8 cellular contexts compared by ENCODE assay signal in the genomic region with DNA sequence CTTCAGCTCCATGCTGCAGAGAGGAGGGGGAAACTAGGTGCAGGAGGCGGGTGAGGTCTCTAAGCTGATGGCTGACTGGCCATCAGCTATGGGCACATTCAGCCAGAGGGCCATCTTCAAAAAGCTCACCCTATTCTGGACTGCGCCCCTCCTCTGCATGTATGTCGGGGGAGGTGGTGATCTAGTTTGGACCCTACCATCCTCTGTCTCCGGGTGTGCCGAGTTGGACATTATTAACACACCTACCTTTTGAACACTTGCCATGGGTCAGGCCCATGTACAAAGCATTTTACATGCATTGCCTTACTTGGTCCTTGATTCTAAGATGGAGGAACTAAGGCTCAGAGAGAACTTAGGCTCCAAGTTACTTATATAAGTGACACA. TPM values are rescaled to one million over a fixed set of nuclear protein-coding genes. Genes with fewer than 3 reads are reported as not detected.
DNase-seq lines count a peak whose midpoint lies in the region; ATAC-seq and TF ChIP-seq lines count a peak whose summit lies in the region.

No MANE protein-coding gene starts in this region.

- H3K27ac ChIP-seq in SK-N-SH (ENCODE audit: low read depth in 2 of 2, low read length in 1 of 2) (peak overlapping the region; percentile 52 to 81; a peak in 3 of 4 replicates), suprapubic skin (peak overlapping the region; percentile 94)

- H3K9me2 ChIP-seq in SK-N-SH, result no peaks in the 10 kb centered on the region

- TF ChIP-seq CTCF in SK-N-SH (IDR thresholded peaks at IDR 0.05) (no peak), suprapubic skin (IDR thresholded peaks at IDR 0.05) (no peak)

- H3K27ac Mint-ChIP-seq in activated naive CD8-positive, alpha-beta T cell, result peak overlapping the region; percentile 94
- peak overlapping the region; percentile 79 to 97 (median 94) for H3K27ac Mint-ChIP-seq in immature natural killer cell

- peak overlapping the region; percentile 93 for H3K4me3 Mint-ChIP-seq in activated naive CD8-positive, alpha-beta T cell
- H3K4me3 Mint-ChIP-seq in immature natural killer cell, result peak overlapping the region; percentile 62 to 93 (median 91)

- H3K36me3 ChIP-seq in SK-N-SH (replicated peaks in 1 of 2; ENCODE audit: control insufficient read depth in 1 of 2, insufficient read depth in 2 of 2, low read length in 1 of 2), result peaks cover 33 to 41% of the 10 kb centered on the region in 2 experiments
- H3K36me3 ChIP-seq in suprapubic skin, result peaks cover 27% of the 10 kb centered on the region

- POLR2A ChIA-PET in SK-N-SH (lab: Yijun Ruan, JAX), result interaction anchor here (1.1 to 1.4 kb wide), 2 partner anchors 10 to 79 kb away, joined by 3 to 4 read pairs; a partner anchor contains a TSS

- peaks cover 12% of the 10 kb centered on the region for H4K20me1 ChIP-seq in SK-N-SH (ENCODE audit: insufficient read depth)

- 90% methylated on average over 5 of the region's 5 CpGs for WGBS in SK-N-SH (ENCODE audit: low lambda C conversion rate)
- WGBS in suprapubic skin, result 84% methylated on average over 5 of the region's 5 CpGs

- H3K4me2 ChIP-seq in SK-N-SH, result peak overlapping the region; percentile 99

- CTCF ChIA-PET in SK-N-SH (lab: Yijun Ruan, JAX), result interaction anchor here (0.7 to 16.5 kb wide), 6 partner anchors 10 to 237 kb away, joined by 3 to 578 read pairs (median 18); no protein-coding TSS in a partner anchor

- H3K4me3 ChIP-seq in SK-N-SH (ENCODE audit: low read depth in 2 of 2, low read length in 1 of 2) (peak overlapping the region; percentile 89), suprapubic skin (peak overlapping the region; percentile 88)

- no peak for TF ChIP-seq POLR2A in suprapubic skin (IDR thresholded peaks at IDR 0.05)

- peaks cover 3% of the 10 kb centered on the region for H3K36me3 Mint-ChIP-seq in activated naive CD8-positive, alpha-beta T cell
- peaks cover 0 to 12% (median 11%) of the 10 kb centered on the region in 3 donors for H3K36me3 Mint-ChIP-seq in immature natural killer cell

- H3K9ac ChIP-seq in SK-N-SH, result peak overlapping the region; percentile 97

- no peaks in the 10 kb centered on the region for H3K9me3 Mint-ChIP-seq in activated naive CD8-positive, alpha-beta T cell (ENCODE audit: low read depth)
- H3K9me3 Mint-ChIP-seq in immature natural killer cell, result peaks cover 0 to 2% (median 0%) of the 10 kb centered on the region in 6 donors

- H3K9me3 ChIP-seq in SK-N-SH, result no peaks in the 10 kb centered on the region
- H3K9me3 ChIP-seq in suprapubic skin, result no peaks in the 10 kb centered on the region

- peaks cover 8% of the 10 kb centered on the region for H3F3A ChIP-seq in SK-N-SH (replicated peaks; ENCODE audit: insufficient read depth)

- no peak for TF ChIP-seq EP300 in SK-N-SH (IDR thresholded peaks at IDR 0.05; ENCODE audit: borderline replicate concordance in 1 of 2, low read depth in 1 of 2, low read length in 1 of 2)
- TF ChIP-seq EP300 in suprapubic skin (IDR thresholded peaks at IDR 0.05), result no peak

- no peaks in the 10 kb centered on the region for H3K27me3 Mint-ChIP-seq in activated naive CD8-positive, alpha-beta T cell
- peaks cover 0 to 8% (median 1%) of the 10 kb centered on the region in 3 donors for H3K27me3 Mint-ChIP-seq in immature natural killer cell (ENCODE audit: low read depth in 3 of 3)

- DNase-seq in SK-N-SH (no peak), immature natural killer cell (no peak), suprapubic skin (ENCODE audit: low spot score in 2 of 2) (no peak), GDM1 (lab: John Stamatoyannopoulos, UW) (no peak)

- no peak for ATAC-seq in SK-N-SH treated with all-trans-retinoic acid at 6 μM for 48 hours
- no peak for ATAC-seq in GM21526 (IDR thresholded peaks at IDR 0.05; ENCODE audit: low FRiP score, unreplicated experiment)
- no peak for ATAC-seq in GM19452 (IDR thresholded peaks at IDR 0.05; ENCODE audit: unreplicated experiment)

- no peak for TF ChIP-seq RAD21 in SK-N-SH (IDR thresholded peaks at IDR 0.05; ENCODE audit: low read length)

- H3K4me1 ChIP-seq in SK-N-SH (ENCODE audit: control insufficient read depth in 1 of 2, insufficient read depth in 2 of 2, low read depth in 1 of 2, low read length in 1 of 2) (peaks cover 8 to 26% of the 10 kb centered on the region in 2 experiments), suprapubic skin (peaks cover 47% of the 10 kb centered on the region)

- no peak overlapping the region for H2AFZ ChIP-seq in SK-N-SH (ENCODE audit: low read depth)

- peaks cover 42% of the 10 kb centered on the region for H3K4me1 Mint-ChIP-seq in activated naive CD8-positive, alpha-beta T cell (ENCODE audit: low read depth)
- peaks cover 54 to 55% of the 10 kb centered on the region in 2 donors for H3K4me1 Mint-ChIP-seq in immature natural killer cell

- H3K27me3 ChIP-seq in SK-N-SH (ENCODE audit: insufficient read depth) (no peaks in the 10 kb centered on the region), suprapubic skin (no peaks in the 10 kb centered on the region)

- peaks cover 65% of the 10 kb centered on the region for H3K79me2 ChIP-seq in SK-N-SH (ENCODE audit: insufficient read depth)

TF ChIP-seq in SK-N-SH, 30 proteins besides CTCF, POLR2A, EP300 and RAD21:
- no peak for TF ChIP-seq RXRA (IDR thresholded peaks at IDR 0.05; ENCODE audit: borderline replicate concordance, low read depth)
- TF ChIP-seq YY1 (IDR thresholded peaks at IDR 0.05; ENCODE audit: low read depth), result 0 out of 2 replicates have a peak, but pooled peaks have one; percentile 13
- TF ChIP-seq, protein P1, sequence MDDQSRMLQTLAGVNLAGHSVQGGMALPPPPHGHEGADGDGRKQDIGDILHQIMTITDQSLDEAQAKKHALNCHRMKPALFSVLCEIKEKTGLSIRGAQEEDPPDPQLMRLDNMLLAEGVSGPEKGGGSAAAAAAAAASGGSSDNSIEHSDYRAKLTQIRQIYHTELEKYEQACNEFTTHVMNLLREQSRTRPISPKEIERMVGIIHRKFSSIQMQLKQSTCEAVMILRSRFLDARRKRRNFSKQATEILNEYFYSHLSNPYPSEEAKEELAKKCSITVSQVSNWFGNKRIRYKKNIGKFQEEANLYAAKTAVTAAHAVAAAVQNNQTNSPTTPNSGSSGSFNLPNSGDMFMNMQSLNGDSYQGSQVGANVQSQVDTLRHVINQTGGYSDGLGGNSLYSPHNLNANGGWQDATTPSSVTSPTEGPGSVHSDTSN (IDR thresholded peaks at IDR 0.05), result no peak

TF ChIP-seq in SK-N-SH treated with all-trans-retinoic acid at 6 μM for 48 hours, 23 proteins besides CTCF, POLR2A, EP300 and RAD21 (continues in another document):
- TF ChIP-seq BACH2 (CRISPR knock-in tag; IDR thresholded peaks at IDR 0.05; ENCODE audit: borderline replicate concordance), result no peak
- no peak for TF ChIP-seq ESRRG (CRISPR knock-in tag; IDR thresholded peaks at IDR 0.05)
- TF ChIP-seq, protein P2, sequence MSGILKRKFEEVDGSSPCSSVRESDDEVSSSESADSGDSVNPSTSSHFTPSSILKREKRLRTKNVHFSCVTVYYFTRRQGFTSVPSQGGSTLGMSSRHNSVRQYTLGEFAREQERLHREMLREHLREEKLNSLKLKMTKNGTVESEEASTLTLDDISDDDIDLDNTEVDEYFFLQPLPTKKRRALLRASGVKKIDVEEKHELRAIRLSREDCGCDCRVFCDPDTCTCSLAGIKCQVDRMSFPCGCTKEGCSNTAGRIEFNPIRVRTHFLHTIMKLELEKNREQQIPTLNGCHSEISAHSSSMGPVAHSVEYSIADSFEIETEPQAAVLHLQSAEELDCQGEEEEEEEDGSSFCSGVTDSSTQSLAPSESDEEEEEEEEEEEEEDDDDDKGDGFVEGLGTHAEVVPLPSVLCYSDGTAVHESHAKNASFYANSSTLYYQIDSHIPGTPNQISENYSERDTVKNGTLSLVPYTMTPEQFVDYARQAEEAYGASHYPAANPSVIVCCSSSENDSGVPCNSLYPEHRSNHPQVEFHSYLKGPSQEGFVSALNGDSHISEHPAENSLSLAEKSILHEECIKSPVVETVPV (CRISPR knock-in tag; IDR thresholded peaks at IDR 0.05), result no peak
- no peak for TF ChIP-seq ZFP3 (CRISPR knock-in tag; IDR thresholded peaks at IDR 0.05)

RNA-seq across cellular contexts. Expression of a gene that starts 1.4 kb away (rescaled TPM):
- polyA plus RNA-seq in SK-N-SH (2012; rRNA removed) (77.5 and 95.1 TPM in 2 replicates), immature natural killer cell (10 to 100 TPM; 11.3 to 25.9 (median 12.3) TPM)
- 18.6 and 26.5 TPM in 2 replicates for polyA plus RNA-seq in SK-N-SH (2012; cell fraction: cytosol; rRNA removed)
- polyA plus RNA-seq in SK-N-SH (2012; cell fraction: nucleus; rRNA removed), result 448 and 541 TPM in 2 replicates
- total RNA-seq in suprapubic skin, result 100 to 1,000 TPM in 2 of 4 donors, 10 to 100 TPM in 2; 68.7 to 298 (median 94.6) TPM

RNA-seq across cellular contexts. Expression of a gene that starts 3.0 kb away (rescaled TPM):
- polyA plus RNA-seq in SK-N-SH (2012; rRNA removed), result 2.6 and 3.0 TPM in 2 replicates
- 3.3 and 3.6 TPM in 2 replicates for polyA plus RNA-seq in SK-N-SH (2012; cell fraction: cytosol; rRNA removed)
- 2.5 and 3.3 TPM in 2 replicates for polyA plus RNA-seq in SK-N-SH (2012; cell fraction: nucleus; rRNA removed)
- polyA plus RNA-seq in immature natural killer cell, result not detected
- total RNA-seq in suprapubic skin, result 10 to 100 TPM in 1 of 4 donors, 1 to 10 TPM in 3; 1.4 to 15.9 (median 8.4) TPM

RNA-seq across cellular contexts. Expression of a gene that starts 11.9 kb away (rescaled TPM):
- polyA plus RNA-seq in SK-N-SH (2012; rRNA removed), result 0.10 and 0.13 TPM in 2 replicates
- polyA plus RNA-seq in SK-N-SH (2012; cell fraction: cytosol; rRNA removed), result 0.05 and 0.09 TPM in 2 replicates
- polyA plus RNA-seq in SK-N-SH (2012; cell fraction: nucleus; rRNA removed), result 0.07 and 0.12 TPM in 2 replicates
- not detected for polyA plus RNA-seq in immature natural killer cell
- total RNA-seq in suprapubic skin, result 10 to 100 TPM; 14.4 to 44.0 (median 26.5) TPM

RNA-seq across cellular contexts. Expression of a gene that starts 38.3 kb away (rescaled TPM):
- polyA plus RNA-seq in SK-N-SH (2012; rRNA removed), result 0.03 and 0.05 TPM in 2 replicates
- polyA plus RNA-seq in SK-N-SH (2012; cell fraction: cytosol; rRNA removed), result 0.01 TPM in 2 replicates
- 0.12 and 0.32 TPM in 2 replicates for polyA plus RNA-seq in SK-N-SH (2012; cell fraction: nucleus; rRNA removed)
- under 1 TPM in 1 of 3 donors, not detected in 2; 0.10 TPM for polyA plus RNA-seq in immature natural killer cell
- 10 to 100 TPM in 2 of 4 donors, 1 to 10 TPM in 2; 5.3 to 21.1 (median 14.3) TPM for total RNA-seq in suprapubic skin

RNA-seq across cellular contexts. Expression of a gene that starts 46.3 kb away (rescaled TPM):
- polyA plus RNA-seq in SK-N-SH (2012; rRNA removed), result 8.6 and 11.3 TPM in 2 replicates
- 9.3 and 9.9 TPM in 2 replicates for polyA plus RNA-seq in SK-N-SH (2012; cell fraction: cytosol; rRNA removed)
- polyA plus RNA-seq in SK-N-SH (2012; cell fraction: nucleus; rRNA removed), result 17.8 and 26.3 TPM in 2 replicates
- polyA plus RNA-seq in immature natural killer cell, result 1 to 10 TPM; 4.2 to 9.4 (median 6.8) TPM
- 10 to 100 TPM in 3 of 4 donors, 1 to 10 TPM in 1; 8.9 to 17.5 (median 11.4) TPM for total RNA-seq in suprapubic skin
